ENCODE assay signal across 21 cellular contexts in genomic region chr5:116550082-116550481, GRCh38. TPM values are rescaled to one million over a fixed set of nuclear protein-coding genes. Genes with fewer than 3 reads are reported as not detected.
"Had no signal": no experiment of that assay in that cellular context is flagged by ENCODE, and none has a peak within 500 bp of the region (broad histone marks: within the 10 kb centered on the region; RNA-seq: fewer than 3 reads in every experiment).

No MANE protein-coding gene starts in this region.

- H3K4me1 ChIP-seq: SJSA1 had no signal

- H3K9ac ChIP-seq: KMS-11 had no signal

- H3K4me2 ChIP-seq: KMS-11 had no signal

- FAIRE-seq: RCC 7860 had no signal

- H3K27me3 ChIP-seq: SJSA1 had no signal

- H3K27ac ChIP-seq: KMS-11, SJSA1, SK-N-MC had no signal

- H3K4me3 ChIP-seq: SJSA1, SK-N-MC had no signal

- DNase-seq: Kasumi-1, MM.1S, NCI-H1092 treated with DMSO at 0.1 percent for 48 hours, NCI-H1417, NCI-H1436 treated with DMSO at 0.1 percent for 48 hours, NCI-H1694, NCI-H187 treated with DMSO at 0.1 percent for 48 hours, NCI-H2029 treated with DMSO at 0.1 percent for 48 hours, NCI-H2171 treated with DMSO at 0.1 percent for 48 hours, NCI-H2227 treated with DMSO at 0.1 percent for 48 hours, NCI-H524, NCI-H69, NCI-H774, Right ventricle myocardium superior, RPMI8226, SIG-M5 had no signal

- H3K36me3 ChIP-seq: SJSA1 had no signal

RNA-seq across cellular contexts. Expression of gene SEMA6A, which starts 24.5 kb away (rescaled TPM):
- total RNA-seq: M059J had no signal
